ENCODE assay signal across 31 cellular contexts in the genomic region with DNA sequence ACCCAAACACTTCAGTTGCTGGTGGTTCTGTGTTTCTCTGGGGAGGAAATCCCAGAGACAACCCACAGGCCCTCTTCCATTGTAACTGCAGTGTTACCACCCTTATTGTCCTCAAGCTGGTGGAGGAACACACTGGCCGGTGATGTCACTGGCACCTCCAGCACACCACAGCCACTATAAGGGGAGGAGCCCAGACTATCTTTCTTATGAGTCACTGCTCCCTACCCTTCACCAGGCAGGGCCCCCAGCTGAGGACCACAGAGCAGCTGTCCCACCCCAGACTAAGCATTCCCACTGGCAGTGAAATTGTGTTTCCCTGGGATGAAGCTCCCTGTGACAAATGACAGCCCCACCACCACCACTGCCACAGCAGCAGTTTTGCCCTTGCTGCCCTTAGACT.
"Had no signal": no experiment of that assay in that cellular context is flagged by ENCODE, and none has a peak within 500 bp of the region (broad histone marks: within the 10 kb centered on the region; RNA-seq: fewer than 3 reads in every experiment).

No MANE protein-coding gene starts in this region.

- H3K27me3 ChIP-seq: gastroesophageal sphincter, pancreas, right atrium auricular region, stomach, thyroid gland, upper lobe of left lung had no signal

- H3K4me3 Mint-ChIP-seq: activated naive CD8-positive, alpha-beta T cell; mesothelial cell of epicardium; naive thymus-derived CD8-positive, alpha-beta T cell; neural crest cell; stimulated activated naive B cell treated with anti-CD40 and anti-IgM and Interleukin-4, amounts not matched to agents 10 μg/mL and 1 μg/mL and 100 μg/mL, for 72 hours; WTC11 had no signal

- H3K36me3 ChIP-seq: gastroesophageal sphincter, pancreas, right atrium auricular region, stomach, thyroid gland, upper lobe of left lung had no signal

- H3K4me1 ChIP-seq: gastroesophageal sphincter, pancreas, right atrium auricular region, stomach, thyroid gland, upper lobe of left lung had no signal

- H3K4me3 ChIP-seq: dorsolateral prefrontal cortex, gastroesophageal sphincter, pancreas, right atrium auricular region, stomach, thyroid gland, upper lobe of left lung had no signal

- H3K36me3 Mint-ChIP-seq: activated naive CD8-positive, alpha-beta T cell; mesothelial cell of epicardium; stimulated activated naive B cell treated with anti-CD40 and anti-IgM and Interleukin-4, amounts not matched to agents 10 μg/mL and 1 μg/mL and 100 μg/mL, for 72 hours had no signal

- DNase-seq: activated CD4-positive, alpha-beta T cell treated with anti-CD3 and anti-CD28 coated beads for 1 hour; activated CD4-positive, alpha-beta T cell treated with anti-CD3 and anti-CD28 coated beads, Interleukin-2, amount 50 U/mL, for 4 hours; activated CD8-positive, alpha-beta memory T cell treated with anti-CD3 and anti-CD28 coated beads for 24 hours; activated effector memory CD4-positive, alpha-beta T cell treated with Interleukin-2 at 50 U/mL for 16 hours; activated naive CD4-positive, alpha-beta T cell treated with Interleukin-2 at 50 U/mL for 16 hours; anterior cingulate cortex; dorsolateral prefrontal cortex; effector memory CD4-positive, alpha-beta T cell; erythroblast; head of caudate nucleus; hippocampal formation; left colon; mammary epithelial cell; naive thymus-derived CD8-positive, alpha-beta T cell; nucleus accumbens; pancreas; stimulated activated CD4-positive, alpha-beta T cell treated with anti-CD3 and anti-CD28 coated beads, Interleukin-15, amount 100 ng/mL, for 24 hours; stimulated activated CD4-positive, alpha-beta T cell treated with anti-CD3 and anti-CD28 coated beads, Interleukin-2, amount 100 ng/mL, for 24 hours; stimulated activated naive B cell treated with anti-CD40 and anti-IgM and Interleukin-4, amounts not matched to agents 10 μg/mL and 1 μg/mL and 100 μg/mL, for 72 hours; stomach; T-helper 2 cell; thyroid gland; upper lobe of left lung had no signal

- H3K27me3 Mint-ChIP-seq: activated naive CD8-positive, alpha-beta T cell; naive thymus-derived CD8-positive, alpha-beta T cell; stimulated activated naive B cell treated with anti-CD40 and anti-IgM and Interleukin-4, amounts not matched to agents 10 μg/mL and 1 μg/mL and 100 μg/mL, for 72 hours had no signal

- H3K9me3 ChIP-seq: gastroesophageal sphincter, pancreas, right atrium auricular region, thyroid gland had no signal

- H3K27ac ChIP-seq: dorsolateral prefrontal cortex, gastroesophageal sphincter, pancreas, right atrium auricular region, stomach, thyroid gland, upper lobe of left lung had no signal

- FAIRE-seq: colon, keratinocyte, pancreas had no signal

- H3K4me1 Mint-ChIP-seq: mesothelial cell of epicardium; naive thymus-derived CD8-positive, alpha-beta T cell; neural crest cell; stimulated activated naive B cell treated with anti-CD40 and anti-IgM and Interleukin-4, amounts not matched to agents 10 μg/mL and 1 μg/mL and 100 μg/mL, for 72 hours; WTC11 had no signal

- H3K27ac Mint-ChIP-seq: activated naive CD8-positive, alpha-beta T cell; mesothelial cell of epicardium; naive thymus-derived CD8-positive, alpha-beta T cell; stimulated activated naive B cell treated with anti-CD40 and anti-IgM and Interleukin-4, amounts not matched to agents 10 μg/mL and 1 μg/mL and 100 μg/mL, for 72 hours; WTC11 had no signal
